In the genomic region with DNA sequence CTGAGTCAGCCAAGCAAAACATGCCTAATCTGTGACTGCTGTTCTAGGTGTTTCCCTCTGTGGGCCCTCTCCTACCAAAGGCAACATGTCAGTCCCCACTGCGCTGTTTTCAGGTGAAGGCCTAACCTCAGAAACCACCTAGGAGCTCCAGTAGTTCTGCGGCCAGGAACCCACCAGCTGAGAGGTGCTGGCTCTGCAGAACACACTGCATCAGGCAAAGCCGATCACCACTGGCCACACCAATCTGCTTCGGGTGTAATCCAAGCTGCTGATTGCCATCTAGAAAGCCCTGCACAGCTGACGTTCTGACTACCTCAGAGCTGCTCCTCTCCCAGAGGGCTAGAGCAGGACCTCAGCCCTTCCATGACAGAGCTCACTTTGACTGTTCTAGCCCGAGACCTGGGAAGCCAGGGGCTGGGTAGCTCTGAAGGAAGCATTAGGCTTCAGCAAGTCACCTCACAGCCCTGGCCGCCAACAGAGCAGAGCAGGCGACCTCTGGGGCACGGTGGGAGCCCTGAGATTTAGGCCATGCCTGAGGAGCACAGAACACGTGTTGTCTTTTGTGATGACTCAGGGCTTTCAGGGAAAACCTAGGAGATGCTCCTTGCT, we compare ENCODE assay signal across 11 cellular contexts.
DNase-seq lines count a peak whose midpoint lies in the region; ATAC-seq and TF ChIP-seq lines count a peak whose summit lies in the region.
"Had no signal": no experiment of that assay in that cellular context is flagged by ENCODE, and none has a peak within 500 bp of the region (broad histone marks: within the 10 kb centered on the region; RNA-seq: fewer than 3 reads in every experiment).

No MANE protein-coding gene starts in this region.

- H3K27me3 Mint-ChIP-seq in T-helper 2 cell treated with Interferon-gamma antibody and Interleukin-4, amounts not matched to agents 5 μg/mL and 100 μg/mL, for 36 hours (ENCODE audit: low read depth) = no peaks in the 10 kb centered on the region
- H3K27me3 Mint-ChIP-seq in activated naive CD8-positive, alpha-beta T cell treated with anti-CD3 and anti-CD28 coated beads, Interleukin-2, amount 50 U/mL, for 24 hours = no peaks in the 10 kb centered on the region
- H3K27me3 Mint-ChIP-seq: activated naive CD4-positive, alpha-beta T cell treated with anti-CD3 and anti-CD28 coated beads, Interleukin-2, amount 50 U/mL, for 24 hours had no signal

- peak overlapping the region; percentile 79 for H3K27ac Mint-ChIP-seq in T-helper 2 cell treated with Interferon-gamma antibody and Interleukin-4, amounts not matched to agents 5 μg/mL and 100 μg/mL, for 36 hours
- peak overlapping the region; percentile 48 for H3K27ac Mint-ChIP-seq in activated naive CD8-positive, alpha-beta T cell treated with anti-CD3 and anti-CD28 coated beads, Interleukin-2, amount 50 U/mL, for 24 hours

- ATAC-seq in activated naive CD8-positive, alpha-beta T cell treated with anti-CD3 and anti-CD28 coated beads, Interleukin-2, amount 50 U/mL, for 24 hours = peak; percentile 62
- ATAC-seq in HG02588 (IDR thresholded peaks at IDR 0.05; ENCODE audit: unreplicated experiment) = no peak
- ATAC-seq in HG03196 (IDR thresholded peaks at IDR 0.05; ENCODE audit: unreplicated experiment) = no peak
- ATAC-seq in GM21390 (IDR thresholded peaks at IDR 0.05; ENCODE audit: unreplicated experiment) = no peak

- DNase-seq in GM12864 (ENCODE audit: low read depth) (peak; percentile 42), NCI-H187 treated with DMSO at 0.1 percent for 48 hours (lab: John Stamatoyannopoulos, UW) (no peak)
- peak; percentile 51 for DNase-seq in T-helper 2 cell treated with Interferon-gamma antibody and Interleukin-4, amounts not matched to agents 5 μg/mL and 100 μg/mL, for 36 hours (ENCODE audit: low spot score)
- DNase-seq in activated naive CD8-positive, alpha-beta T cell treated with anti-CD3 and anti-CD28 coated beads, Interleukin-2, amount 50 U/mL, for 24 hours = peak; percentile 35
- DNase-seq: COR-L47 had no signal

- H3K4me3 ChIP-seq in GM12864 (ENCODE audit: low read depth, low read length) = no peak overlapping the region
- no peak overlapping the region for H3K4me3 ChIP-seq in rectal smooth muscle tissue (ENCODE audit: low read length)
- H3K4me3 ChIP-seq: SK-N-MC had no signal

- peak overlapping the region; percentile 21 for H3K27ac ChIP-seq in rectal smooth muscle tissue (ENCODE audit: low read depth, low read length)
- H3K27ac ChIP-seq: SK-N-MC had no signal

- no peaks in the 10 kb centered on the region for H3K27me3 ChIP-seq in rectal smooth muscle tissue (ENCODE audit: control insufficient read depth, insufficient read depth, low read length)

- peaks cover 59% of the 10 kb centered on the region for H3K4me1 Mint-ChIP-seq in T-helper 2 cell treated with Interferon-gamma antibody and Interleukin-4, amounts not matched to agents 5 μg/mL and 100 μg/mL, for 36 hours (ENCODE audit: low read depth)
- H3K4me1 Mint-ChIP-seq in activated naive CD8-positive, alpha-beta T cell treated with anti-CD3 and anti-CD28 coated beads, Interleukin-2, amount 50 U/mL, for 24 hours = peaks cover 59% of the 10 kb centered on the region

- H3K36me3 ChIP-seq in rectal smooth muscle tissue (ENCODE audit: control insufficient read depth, insufficient read depth, low read length) = peaks cover 33% of the 10 kb centered on the region

- H3K4me1 ChIP-seq in rectal smooth muscle tissue (ENCODE audit: control insufficient read depth, insufficient read depth, low read length) = peaks cover 34% of the 10 kb centered on the region

- peak overlapping the region; percentile 46 for H3K4me3 Mint-ChIP-seq in T-helper 2 cell treated with Interferon-gamma antibody and Interleukin-4, amounts not matched to agents 5 μg/mL and 100 μg/mL, for 36 hours
- no peak overlapping the region for H3K4me3 Mint-ChIP-seq in activated naive CD8-positive, alpha-beta T cell treated with anti-CD3 and anti-CD28 coated beads, Interleukin-2, amount 50 U/mL, for 24 hours

- TF ChIP-seq CTCF in GM12864 (IDR thresholded peaks at IDR 0.05; ENCODE audit: low read depth, low read length, missing control alignments) = no peak

- H3K36me3 Mint-ChIP-seq in T-helper 2 cell treated with Interferon-gamma antibody and Interleukin-4, amounts not matched to agents 5 μg/mL and 100 μg/mL, for 36 hours (ENCODE audit: low read depth) = peaks cover 74% of the 10 kb centered on the region
- peaks cover 13% of the 10 kb centered on the region for H3K36me3 Mint-ChIP-seq in activated naive CD8-positive, alpha-beta T cell treated with anti-CD3 and anti-CD28 coated beads, Interleukin-2, amount 50 U/mL, for 24 hours (ENCODE audit: low read depth)

- H3K9me3 Mint-ChIP-seq in T-helper 2 cell treated with Interferon-gamma antibody and Interleukin-4, amounts not matched to agents 5 μg/mL and 100 μg/mL, for 36 hours = no peaks in the 10 kb centered on the region
- no peaks in the 10 kb centered on the region for H3K9me3 Mint-ChIP-seq in activated naive CD8-positive, alpha-beta T cell treated with anti-CD3 and anti-CD28 coated beads, Interleukin-2, amount 50 U/mL, for 24 hours
- H3K9me3 Mint-ChIP-seq: activated naive CD4-positive, alpha-beta T cell treated with anti-CD3 and anti-CD28 coated beads, Interleukin-2, amount 50 U/mL, for 24 hours had no signal

- H3K9ac ChIP-seq in rectal smooth muscle tissue (ENCODE audit: low read length) = no peak overlapping the region
